8 cellular contexts compared by ENCODE assay signal in the genomic region with DNA sequence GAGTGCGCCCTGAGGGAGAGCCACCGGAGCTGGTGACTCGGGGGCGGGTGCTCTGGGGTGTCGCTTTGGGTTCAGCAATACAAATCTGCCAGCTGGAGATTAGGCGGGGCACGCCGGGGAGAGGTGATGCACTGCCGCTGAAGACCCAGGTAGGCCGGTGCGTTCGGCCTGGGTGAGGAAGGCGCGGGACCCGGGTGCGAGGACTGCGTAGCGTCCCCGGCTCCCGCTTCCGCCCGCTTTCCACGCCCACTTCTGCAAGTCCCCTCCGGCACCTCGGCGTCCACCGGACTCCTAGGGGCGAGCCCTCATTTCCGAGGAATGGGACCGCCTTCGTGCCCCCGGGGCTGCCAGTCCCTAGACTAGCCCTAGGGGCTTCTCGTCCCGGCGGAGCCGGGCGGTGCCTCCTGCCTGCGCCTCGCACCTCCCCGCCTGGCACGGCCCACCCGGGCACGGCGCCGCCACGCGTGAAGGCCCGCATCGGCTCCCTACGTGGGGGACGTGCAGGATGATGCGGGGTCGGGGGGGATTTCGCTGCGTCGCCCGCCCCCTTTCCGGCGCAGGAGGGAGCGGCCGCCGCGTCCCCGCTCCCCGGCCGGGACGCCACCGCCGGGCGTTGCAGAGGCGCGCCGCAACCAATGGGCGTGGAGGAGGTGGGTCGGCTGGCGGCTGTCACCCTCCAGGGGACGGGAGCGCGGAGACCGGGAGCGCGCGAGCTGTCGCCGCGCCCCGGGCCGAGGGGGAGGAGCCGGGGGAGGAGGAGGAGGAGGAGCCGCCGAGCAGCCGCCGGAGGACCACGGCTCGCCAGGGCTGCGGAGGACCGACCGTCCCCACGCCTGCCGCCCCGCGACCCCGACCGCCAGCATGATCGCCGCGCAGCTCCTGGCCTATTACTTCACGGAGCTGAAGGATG. TPM values are rescaled to one million over a fixed set of nuclear protein-coding genes. Genes with fewer than 3 reads are reported as not detected.
A peak's percentile ranks its signal among the peaks of the same experiment; 100 is the strongest.
DNase-seq lines count a peak whose midpoint lies in the region; ATAC-seq and TF ChIP-seq lines count a peak whose summit lies in the region.

No MANE protein-coding gene starts in this region.

- ATAC-seq in GM18873 (IDR thresholded peaks at IDR 0.05; ENCODE audit: low FRiP score, unreplicated experiment) (peak; percentile 57), HG03108 (IDR thresholded peaks at IDR 0.05; ENCODE audit: unreplicated experiment) (peak; percentile 77), left lobe of liver (peak; percentile 92)

- H3K4me3 ChIP-seq in AG10803 (ENCODE audit: low read length): peak overlapping the region; percentile 95

- peak overlapping the region; percentile 75 for H3K27ac ChIP-seq in cingulate gyrus (ENCODE audit: low read depth, low read length)

- DNase-seq in AG10803 (ENCODE audit: low read depth) (peak; percentile 85), NCI-H446 treated with DMSO at 0.1 percent for 48 hours (lab: John Stamatoyannopoulos, UW) (peak; percentile 55), left lobe of liver (ENCODE audit: low spot score) (peak; percentile 76)
- DNase-seq in activated CD4-positive, alpha-beta T cell treated with anti-CD3 and anti-CD28 coated beads for 4 hours: peak; percentile 88 to 90
- DNase-seq in stimulated activated CD4-positive, alpha-beta T cell treated with anti-CD3 and anti-CD28 coated beads, Interleukin-2, amount 100 ng/mL, for 4 hours (ENCODE audit: low read depth): peak; percentile 89

- TF ChIP-seq CTCF in AG10803 (conservative IDR thresholded peaks at IDR 0.05; ENCODE audit: low read length): no peak

RNA-seq across cellular contexts. Expression of gene HK1, which starts 40.0 kb away (rescaled TPM):
- total RNA-seq in left lobe of liver: 6.8 TPM

Comparison
In these comparisons a context has a peak if more than half of its experiments do, and no peak if none do; other contexts are left out.
1. Peak in every context shown above with its lines: DNase-seq, ATAC-seq, H3K4me3 ChIP-seq and H3K27ac ChIP-seq.